Comparison of ENCODE assay signal across 8 cellular contexts in genomic region chr15:101642361-101642760, GRCh38. TPM values are rescaled to one million over a fixed set of nuclear protein-coding genes. Genes with fewer than 3 reads are reported as not detected.
DNase-seq lines count a peak whose midpoint lies in the region; TF ChIP-seq lines count a peak whose summit lies in the region.

No MANE protein-coding gene starts in this region.

- whole genome bisulfite sequencing in stomach, 5 donors: 57 to 67% (median 65%) methylated on average over 11 of the region's 11 CpGs

- no peaks in the 10 kb centered on the region for H3K9me3 Mint-ChIP-seq in activated CD4-positive, alpha-beta T cell treated with anti-CD3 and anti-CD28 coated beads, Interleukin-2, amount 10 ng/mL, durations not matched to agents 7 days and 5 days
- H3K9me3 Mint-ChIP-seq in activated CD4-positive, alpha-beta memory T cell treated with anti-CD3 and anti-CD28 coated beads, Interleukin-2, amount 10 ng/mL, durations not matched to agents 7 days and 5 days: no peaks in the 10 kb centered on the region

- H3K27ac ChIP-seq in stomach: peak overlapping the region in 4 of 5 donors; percentile 21 to 61 (median 48)

- DNase-seq in activated CD4-positive, alpha-beta T cell treated with anti-CD3 and anti-CD28 coated beads, Interleukin-2, amount 10 ng/mL, durations not matched to agents 7 days and 5 days: no peak
- DNase-seq in activated CD4-positive, alpha-beta T cell treated with anti-CD3 and anti-CD28 coated beads for 4 hours: no peak
- no peak for DNase-seq in activated CD4-positive, alpha-beta memory T cell treated with anti-CD3 and anti-CD28 coated beads, Interleukin-2, amount 10 ng/mL, durations not matched to agents 7 days and 5 days
- peak; percentile 11 to 70 for DNase-seq in hippocampal formation (lab: John Stamatoyannopoulos, UW)
- DNase-seq in stomach: no peak
- no peak for DNase-seq in NCI-H2029 treated with DMSO at 0.1 percent for 48 hours (lab: John Stamatoyannopoulos, UW)
- DNase-seq in NCI-H1930 (lab: John Stamatoyannopoulos, UW): no peak
- DNase-seq in activated gamma-delta T cell (lab: John Stamatoyannopoulos, UW): no peak

- intact Hi-C loops in stomach (cut with DNase I; ENCODE audit: low total_unique reads): loop anchor here (5.0 kb wide), 1 partner anchor 345 kb away; the partner anchor contains the start of gene SNRPA1

- no peak for TF ChIP-seq CTCF in stomach (IDR thresholded peaks at IDR 0.05)

- no peaks in the 10 kb centered on the region for H3K9me3 ChIP-seq in stomach

- no peaks in the 10 kb centered on the region for H3K27me3 ChIP-seq in stomach

- TF ChIP-seq EP300 in stomach (IDR thresholded peaks at IDR 0.05): no peak

- H3K27me3 Mint-ChIP-seq in activated CD4-positive, alpha-beta T cell treated with anti-CD3 and anti-CD28 coated beads, Interleukin-2, amount 10 ng/mL, durations not matched to agents 7 days and 5 days: no peaks in the 10 kb centered on the region
- H3K27me3 Mint-ChIP-seq in activated CD4-positive, alpha-beta memory T cell treated with anti-CD3 and anti-CD28 coated beads, Interleukin-2, amount 10 ng/mL, durations not matched to agents 7 days and 5 days: no peaks in the 10 kb centered on the region

- peaks cover 0 to 38% (median 17%) of the 10 kb centered on the region in 4 donors for H3K4me1 ChIP-seq in stomach

- H3K36me3 ChIP-seq in stomach: peaks cover 40 to 81% (median 80%) of the 10 kb centered on the region in 4 donors

- H3K4me3 ChIP-seq in stomach: no peak overlapping the region

- H3K27ac Mint-ChIP-seq in activated CD4-positive, alpha-beta T cell treated with anti-CD3 and anti-CD28 coated beads, Interleukin-2, amount 10 ng/mL, durations not matched to agents 7 days and 5 days: peak overlapping the region; percentile 93
- H3K27ac Mint-ChIP-seq in activated CD4-positive, alpha-beta memory T cell treated with anti-CD3 and anti-CD28 coated beads, Interleukin-2, amount 10 ng/mL, durations not matched to agents 7 days and 5 days: peak overlapping the region; percentile 75

- peaks cover 37% of the 10 kb centered on the region for H3K4me1 Mint-ChIP-seq in activated CD4-positive, alpha-beta T cell treated with anti-CD3 and anti-CD28 coated beads, Interleukin-2, amount 10 ng/mL, durations not matched to agents 7 days and 5 days
- peaks cover 28% of the 10 kb centered on the region for H3K4me1 Mint-ChIP-seq in activated CD4-positive, alpha-beta memory T cell treated with anti-CD3 and anti-CD28 coated beads, Interleukin-2, amount 10 ng/mL, durations not matched to agents 7 days and 5 days

- H3K4me3 Mint-ChIP-seq in activated CD4-positive, alpha-beta T cell treated with anti-CD3 and anti-CD28 coated beads, Interleukin-2, amount 10 ng/mL, durations not matched to agents 7 days and 5 days: no peak overlapping the region
- H3K4me3 Mint-ChIP-seq in activated CD4-positive, alpha-beta memory T cell treated with anti-CD3 and anti-CD28 coated beads, Interleukin-2, amount 10 ng/mL, durations not matched to agents 7 days and 5 days: no peak overlapping the region

- TF ChIP-seq POLR2A in stomach (IDR thresholded peaks at IDR 0.05): no peak

- POLR2A ChIA-PET in activated CD4-positive, alpha-beta T cell treated with anti-CD3 and anti-CD28 coated beads, Interleukin-2, amount 10 ng/mL, durations not matched to agents 7 days and 5 days (lab: Charles Lee): no interaction called here
- POLR2A ChIA-PET in activated CD4-positive, alpha-beta memory T cell treated with anti-CD3 and anti-CD28 coated beads, Interleukin-2, amount 10 ng/mL, durations not matched to agents 7 days and 5 days (lab: Charles Lee): interaction anchor here (1.1 to 4.2 kb wide), 6 partner anchors 9 to 354 kb away, joined by 3 to 43 read pairs (median 14); partner anchors contain the start of genes SNRPA1 and TM2D3

- H3K36me3 Mint-ChIP-seq in activated CD4-positive, alpha-beta T cell treated with anti-CD3 and anti-CD28 coated beads, Interleukin-2, amount 10 ng/mL, durations not matched to agents 7 days and 5 days (ENCODE audit: low read depth): peaks cover 45% of the 10 kb centered on the region
- H3K36me3 Mint-ChIP-seq in activated CD4-positive, alpha-beta memory T cell treated with anti-CD3 and anti-CD28 coated beads, Interleukin-2, amount 10 ng/mL, durations not matched to agents 7 days and 5 days (ENCODE audit: low read depth): peaks cover 55% of the 10 kb centered on the region

- CTCF ChIA-PET in activated CD4-positive, alpha-beta T cell treated with anti-CD3 and anti-CD28 coated beads, Interleukin-2, amount 10 ng/mL, durations not matched to agents 7 days and 5 days (lab: Charles Lee): interaction anchor here (0.5 to 2.0 kb wide), 7 partner anchors 10 to 354 kb away, joined by 3 to 16 read pairs (median 4); partner anchors contain the start of gene TM2D3
- CTCF ChIA-PET in activated CD4-positive, alpha-beta memory T cell treated with anti-CD3 and anti-CD28 coated beads, Interleukin-2, amount 10 ng/mL, durations not matched to agents 7 days and 5 days (lab: Charles Lee): interaction anchor here (0.6 to 4.3 kb wide), 21 partner anchors 8 to 634 kb away, joined by 3 to 48 read pairs (median 5); partner anchors contain the start of genes SNRPA1, TARS3 and TM2D3

RNA-seq across cellular contexts. Expression of gene TM2D3, which starts 9.8 kb away (rescaled TPM):
- total RNA-seq in activated CD4-positive, alpha-beta T cell treated with anti-CD3 and anti-CD28 coated beads, Interleukin-2, amount 10 ng/mL, durations not matched to agents 7 days and 5 days: 10 to 100 TPM; 43.5 to 54.8 TPM
- total RNA-seq in activated CD4-positive, alpha-beta memory T cell treated with anti-CD3 and anti-CD28 coated beads, Interleukin-2, amount 10 ng/mL, durations not matched to agents 7 days and 5 days: 10 to 100 TPM; 41.8 to 43.8 TPM
- total RNA-seq in stomach: 100 to 1,000 TPM in 1 of 5 donors, 10 to 100 TPM in 4; 20.4 to 128 (median 63.0) TPM
- 10 to 100 TPM; 23.7 to 34.6 (median 24.1) TPM for polyA plus RNA-seq in stomach

Comparison
In these comparisons a context has a peak if more than half of its experiments do, and no peak if none do; other contexts are left out.
1. DNase-seq: peak in hippocampal formation (2 of 2); none in activated CD4-positive, alpha-beta T cell treated with anti-CD3 and anti-CD28 coated beads, Interleukin-2, amount 10 ng/mL, durations not matched to agents 7 days and 5 days (single experiment), activated CD4-positive, alpha-beta T cell treated with anti-CD3 and anti-CD28 coated beads for 4 hours (0 of 2), activated CD4-positive, alpha-beta memory T cell treated with anti-CD3 and anti-CD28 coated beads, Interleukin-2, amount 10 ng/mL, durations not matched to agents 7 days and 5 days (single experiment), stomach (single experiment), NCI-H2029 treated with DMSO at 0.1 percent for 48 hours (single experiment), NCI-H1930 (0 of 2) and activated gamma-delta T cell (single experiment).